Comparison of ENCODE assay signal across 15 cellular contexts in genomic region chr10:6217621-6218020, GRCh38. TPM values are rescaled to one million over a fixed set of nuclear protein-coding genes. Genes with fewer than 3 reads are reported as not detected.
DNase-seq lines count a peak whose midpoint lies in the region; ATAC-seq, FAIRE-seq and TF ChIP-seq lines count a peak whose summit lies in the region.
"Had no signal": no experiment of that assay in that cellular context is flagged by ENCODE, and none has a peak within 500 bp of the region (broad histone marks: within the 10 kb centered on the region; RNA-seq: fewer than 3 reads in every experiment).

No MANE protein-coding gene starts in this region.

- H3K4me1 Mint-ChIP-seq in HFFc6 (ENCODE audit: low read depth) = peaks cover 39% of the 10 kb centered on the region
- peaks cover 26% of the 10 kb centered on the region for H3K4me1 Mint-ChIP-seq in astrocyte (ENCODE audit: low read depth, unreplicated experiment)
- peaks cover 6% of the 10 kb centered on the region for H3K4me1 Mint-ChIP-seq in stimulated activated naive CD8-positive, alpha-beta T cell treated with anti-CD3 and anti-CD28 coated beads, Interleukin-15, amount 100 ng/mL, for 72 hours

- H3K27me3 Mint-ChIP-seq in HFFc6 (ENCODE audit: insufficient read depth) (peaks cover 2% of the 10 kb centered on the region; the same call in 1 of the 2 replicates), astrocyte (ENCODE audit: low read depth, unreplicated experiment) (no peaks in the 10 kb centered on the region)
- no peaks in the 10 kb centered on the region for H3K27me3 Mint-ChIP-seq in stimulated activated naive CD8-positive, alpha-beta T cell treated with anti-CD3 and anti-CD28 coated beads, Interleukin-15, amount 100 ng/mL, for 72 hours
- H3K27me3 Mint-ChIP-seq: CD4-positive, CD25-positive, alpha-beta regulatory T cell had no signal

- 64 to 81% (median 73%) methylated on average over 3 of the region's 3 CpGs for WGBS in psoas muscle, 3 donors

- H3K4me1 ChIP-seq in BLaER1 treated with 17β-estradiol and CSF1 and Interleukin-3, amounts not matched to agents 10 nM and 100 nM = peaks cover 78 to 93% (median 83%) of the 10 kb centered on the region in 10 experiments
- H3K4me1 ChIP-seq in astrocyte (ENCODE audit: insufficient read depth, low read length) = peaks cover 23% of the 10 kb centered on the region
- H3K4me1 ChIP-seq in psoas muscle = peaks cover 2% of the 10 kb centered on the region

- intact Hi-C loops in psoas muscle (cut with DNase I) (loop anchor here in 1 of 2 donors (5.0 kb wide), 1 partner anchor 105 kb away; no protein-coding TSS in a partner anchor), posterior vena cava (cut with DNase I) (no loop called here)

- no peak for ATAC-seq in psoas muscle
- ATAC-seq in GM21367 (IDR thresholded peaks at IDR 0.05; ENCODE audit: unreplicated experiment) = no peak
- ATAC-seq in stimulated activated naive CD8-positive, alpha-beta T cell treated with anti-CD3 and anti-CD28 coated beads, Interleukin-15, amount 100 ng/mL, for 72 hours = no peak

- H3K9ac ChIP-seq in BLaER1 treated with 17β-estradiol and CSF1 and Interleukin-3, amounts not matched to agents 10 nM and 100 nM = peak overlapping the region in 2 of 11 experiments; percentile 31 to 38; a peak in 1 of 22 replicates
- no peak overlapping the region for H3K9ac ChIP-seq in astrocyte (ENCODE audit: low read length)

- no peak for TF ChIP-seq CTCF in HFFc6 (IDR thresholded peaks at IDR 0.05)
- no peak for TF ChIP-seq CTCF in astrocyte (IDR thresholded peaks at IDR 0.05; ENCODE audit: insufficient read depth, low read depth, low read length)
- no peak for TF ChIP-seq CTCF in psoas muscle (IDR thresholded peaks at IDR 0.05)

- H3K9me3 Mint-ChIP-seq in HFFc6 (no peaks in the 10 kb centered on the region), astrocyte (ENCODE audit: unreplicated experiment) (no peaks in the 10 kb centered on the region)
- H3K9me3 Mint-ChIP-seq in stimulated activated naive CD8-positive, alpha-beta T cell treated with anti-CD3 and anti-CD28 coated beads, Interleukin-15, amount 100 ng/mL, for 72 hours = no peaks in the 10 kb centered on the region
- H3K9me3 Mint-ChIP-seq: CD4-positive, CD25-positive, alpha-beta regulatory T cell had no signal

- DNase-seq in HFFc6 (no peak), astrocyte (ENCODE audit: low read depth) (no peak), psoas muscle (no peak), posterior vena cava (ENCODE audit: low spot score) (no peak)
- no peak for DNase-seq in stimulated activated naive CD8-positive, alpha-beta T cell treated with anti-CD3 and anti-CD28 coated beads, Interleukin-15, amount 100 ng/mL, for 72 hours
- DNase-seq: CD4-positive, CD25-positive, alpha-beta regulatory T cell; KBM-7; NCI-H1092 treated with DMSO at 0.1 percent for 48 hours; NCI-H187; NCI-H446 treated with DMSO at 0.1 percent for 48 hours; NCI-H748 treated with DMSO at 0.1 percent for 48 hours; PC-9; Right ventricle myocardium superior had no signal

- peak overlapping the region; percentile 11 to 94 (median 77); a peak in 18 of 22 replicates for H3K4me2 ChIP-seq in BLaER1 treated with 17β-estradiol and CSF1 and Interleukin-3, amounts not matched to agents 10 nM and 100 nM
- H3K4me2 ChIP-seq in astrocyte (ENCODE audit: low read length) = no peak overlapping the region
- H3K4me2 ChIP-seq: PC-9 had no signal

- H3K27ac ChIP-seq in BLaER1 treated with 17β-estradiol and CSF1 and Interleukin-3, amounts not matched to agents 10 nM and 100 nM = peak overlapping the region in 1 of 11 experiments; percentile 36; a peak in 1 of 22 replicates
- no peak overlapping the region for H3K27ac ChIP-seq in astrocyte (ENCODE audit: low read depth, low read length)
- peak overlapping the region; percentile 46 for H3K27ac ChIP-seq in psoas muscle
- H3K27ac ChIP-seq: PC-9 had no signal

- H3K4me3 Mint-ChIP-seq in HFFc6 = no peak overlapping the region
- no peak overlapping the region for H3K4me3 Mint-ChIP-seq in astrocyte (ENCODE audit: unreplicated experiment)
- no peak overlapping the region for H3K4me3 Mint-ChIP-seq in stimulated activated naive CD8-positive, alpha-beta T cell treated with anti-CD3 and anti-CD28 coated beads, Interleukin-15, amount 100 ng/mL, for 72 hours
- H3K4me3 Mint-ChIP-seq: CD4-positive, CD25-positive, alpha-beta regulatory T cell had no signal

- H2AFZ ChIP-seq in astrocyte (ENCODE audit: low read depth, low read length) = no peak overlapping the region
- H2AFZ ChIP-seq: PC-9 had no signal

- FAIRE-seq in astrocyte (lab: Jason Lieb, UNC) = no peak

- peaks cover 65 to 100% (median 94%) of the 10 kb centered on the region in 11 experiments for H3K36me3 ChIP-seq in BLaER1 treated with 17β-estradiol and CSF1 and Interleukin-3, amounts not matched to agents 10 nM and 100 nM
- H3K36me3 ChIP-seq in astrocyte (ENCODE audit: insufficient read depth, low read length) (peaks cover 24% of the 10 kb centered on the region), psoas muscle (ENCODE audit: insufficient read depth in 1 of 2, low read depth in 1 of 2) (peaks cover 6 to 100% of the 10 kb centered on the region in 2 donors)

- H3K27ac Mint-ChIP-seq in HFFc6 = peak overlapping the region; percentile 36; the same call in 1 of the 2 replicates
- H3K27ac Mint-ChIP-seq in astrocyte (ENCODE audit: unreplicated experiment) = peak overlapping the region; percentile 81
- no peak overlapping the region for H3K27ac Mint-ChIP-seq in stimulated activated naive CD8-positive, alpha-beta T cell treated with anti-CD3 and anti-CD28 coated beads, Interleukin-15, amount 100 ng/mL, for 72 hours
- H3K27ac Mint-ChIP-seq: CD4-positive, CD25-positive, alpha-beta regulatory T cell had no signal

- peaks cover 81 to 100% (median 100%) of the 10 kb centered on the region in 11 experiments for H4K20me1 ChIP-seq in BLaER1 treated with 17β-estradiol and CSF1 and Interleukin-3, amounts not matched to agents 10 nM and 100 nM
- peaks cover 69% of the 10 kb centered on the region for H4K20me1 ChIP-seq in astrocyte (ENCODE audit: insufficient read depth, low read length)

- H3K9me3 ChIP-seq in BLaER1 treated with 17β-estradiol and CSF1 and Interleukin-3, amounts not matched to agents 10 nM and 100 nM (replicated peaks in 1 of 11) = no peaks in the 10 kb centered on the region
- no peaks in the 10 kb centered on the region for H3K9me3 ChIP-seq in astrocyte (ENCODE audit: insufficient read depth, low read depth, low read length)
- no peaks in the 10 kb centered on the region for H3K9me3 ChIP-seq in psoas muscle

- peaks cover 35% of the 10 kb centered on the region for H3K79me2 ChIP-seq in astrocyte (ENCODE audit: insufficient read depth, low read length)

- H3K27me3 ChIP-seq in BLaER1 treated with 17β-estradiol and CSF1 and Interleukin-3, amounts not matched to agents 10 nM and 100 nM = no peaks in the 10 kb centered on the region
- H3K27me3 ChIP-seq in astrocyte (ENCODE audit: insufficient read depth, low read length) (no peaks in the 10 kb centered on the region), psoas muscle (ENCODE audit: insufficient read depth in 3 of 3, low read length in 2 of 3) (no peaks in the 10 kb centered on the region)

- H3K4me3 ChIP-seq in BLaER1 treated with 17β-estradiol and CSF1 and Interleukin-3, amounts not matched to agents 10 nM and 100 nM = no peak overlapping the region
- H3K4me3 ChIP-seq in astrocyte (ENCODE audit: insufficient read depth, low read depth, low read length) (no peak overlapping the region), psoas muscle (no peak overlapping the region)
- H3K4me3 ChIP-seq: PC-9 had no signal

- H3K36me3 Mint-ChIP-seq in HFFc6 (ENCODE audit: low read depth) (peaks cover 44% of the 10 kb centered on the region), astrocyte (ENCODE audit: low read depth, unreplicated experiment) (peaks cover 38% of the 10 kb centered on the region)

RNA-seq across cellular contexts. Expression of gene PFKFB3, which starts 14.9 kb away (rescaled TPM):
- total RNA-seq in HFFc6 (2021; fragmentation: NEBNext Ultra II Directional; extraction: Animal tissue kit (Norgen Biotek cat#: 25700)) = 10 to 100 TPM; 25.4 to 34.6 (median 28.7) TPM
- total RNA-seq in astrocyte (52.4 and 53.4 TPM in 2 replicates), psoas muscle (100 to 1,000 TPM in 3 of 4 donors, 10 to 100 TPM in 1; 25.4 to 225 (median 148) TPM), posterior vena cava (10 to 100 TPM; 33.2 to 43.1 TPM)
- polyA plus RNA-seq in psoas muscle = 100 to 1,000 TPM in 2 of 3 donors, 10 to 100 TPM in 1; 26.7 to 704 (median 448) TPM

Comparison
In these comparisons a context has a peak if more than half of its experiments do, and no peak if none do; other contexts are left out.
1. H3K27ac Mint-ChIP-seq: peak in HFFc6 (single experiment) and astrocyte (single experiment); none in stimulated activated naive CD8-positive, alpha-beta T cell treated with anti-CD3 and anti-CD28 coated beads, Interleukin-15, amount 100 ng/mL, for 72 hours (0 of 2).